Comparison of ENCODE assay signal across 8 cellular contexts in genomic region chr15:44735482-44736260, GRCh38. TPM values are rescaled to one million over a fixed set of nuclear protein-coding genes. Genes with fewer than 3 reads are reported as not detected.
A peak's percentile ranks its signal among the peaks of the same experiment; 100 is the strongest.
DNase-seq lines count a peak whose midpoint lies in the region; ATAC-seq and TF ChIP-seq lines count a peak whose summit lies in the region.

No MANE protein-coding gene starts in this region.

- H3K27ac Mint-ChIP-seq in WTC11, result no peak overlapping the region

- H3K4me3 Mint-ChIP-seq in WTC11, result no peak overlapping the region

- peaks cover 12% of the 10 kb centered on the region for H3K9me3 Mint-ChIP-seq in WTC11

- H3K4me1 ChIP-seq in left ventricle myocardium inferior, result peaks cover 38% of the 10 kb centered on the region
- peaks cover 5% of the 10 kb centered on the region for H3K4me1 ChIP-seq in testis

- peak; percentile 59 to 62 for DNase-seq in stimulated activated CD4-positive, alpha-beta T cell treated with anti-CD3 and anti-CD28 coated beads, Interleukin-2, amount 100 ng/mL, for 24 hours
- DNase-seq in stimulated activated CD4-positive, alpha-beta T cell treated with anti-CD3 and anti-CD28 coated beads, Interleukin-2, amount 100 ng/mL, for 48 hours, result no peak
- no peak for DNase-seq in WTC11 (ENCODE audit: low spot score)
- peak; percentile 34 for DNase-seq in left ventricle myocardium inferior
- DNase-seq in substantia nigra (lab: John Stamatoyannopoulos, UW), result peak in 1 of 49 donors; percentile 4
- DNase-seq in DMS153 (lab: John Stamatoyannopoulos, UW), result no peak
- no peak for DNase-seq in testis

- peaks cover 12% of the 10 kb centered on the region for H3K36me3 ChIP-seq in left ventricle myocardium inferior
- H3K36me3 ChIP-seq in testis (ENCODE audit: low read depth, missing control alignments), result no peaks in the 10 kb centered on the region

- H3K9me3 ChIP-seq in left ventricle myocardium inferior (replicated peaks) (no peaks in the 10 kb centered on the region), testis (no peaks in the 10 kb centered on the region)

- TF ChIP-seq POLR2A in testis (IDR thresholded peaks at IDR 0.05), result no peak

- peaks cover 6% of the 10 kb centered on the region for H3K27me3 Mint-ChIP-seq in WTC11 (ENCODE audit: low read depth)

- no peaks in the 10 kb centered on the region for H3K27me3 ChIP-seq in left ventricle myocardium inferior (ENCODE audit: low read depth)
- H3K27me3 ChIP-seq in testis, result no peaks in the 10 kb centered on the region

- CTCF ChIA-PET in WTC11 (lab: Charles Lee), result interaction anchor here (0.6 to 6.1 kb wide), 11 partner anchors 13 to 158 kb away, joined by 3 to 104 read pairs (median 4); partner anchors contain the start of genes B2M, PATL2 and SPG11

- peaks cover 3% of the 10 kb centered on the region; the same call in 1 of the 2 replicates for H3K36me3 Mint-ChIP-seq in WTC11

- POLR2A ChIA-PET in WTC11 (lab: Charles Lee), result interaction anchor here (0.6 kb wide), 1 partner anchor 72 kb away, joined by 3 read pairs; no protein-coding TSS in a partner anchor

- 64 to 65% methylated on average over 8 of the region's 8 CpGs for WGBS in testis, 2 donors

- intact Hi-C loops in left ventricle myocardium inferior (cut with micrococcal nuclease), result loop anchor here (5.0 kb wide), 1 partner anchor 73 kb away; the partner anchor contains the start of gene SPG11
- intact Hi-C loops in testis (cut with DNase I; ENCODE audit: low total_unique reads), result loop anchor here (5.0 kb wide), 1 partner anchor 73 kb away; the partner anchor contains the start of gene SPG11

- peak overlapping the region; percentile 72 for H3K27ac ChIP-seq in left ventricle myocardium inferior (replicated peaks)
- H3K27ac ChIP-seq in substantia nigra (ENCODE audit: low read depth, low read length, poor library complexity, severe bottlenecking), result peak overlapping the region; percentile 23
- H3K27ac ChIP-seq in testis, result peak overlapping the region in 1 of 2 donors; percentile 20

- no peak overlapping the region for H3K4me3 ChIP-seq in left ventricle myocardium inferior
- no peak overlapping the region for H3K4me3 ChIP-seq in testis

- peaks cover 8% of the 10 kb centered on the region for H3K4me1 Mint-ChIP-seq in WTC11

- no peak for TF ChIP-seq CTCF in WTC11 (IDR thresholded peaks at IDR 0.05)
- TF ChIP-seq CTCF in left ventricle myocardium inferior (IDR thresholded peaks at IDR 0.05; ENCODE audit: borderline replicate concordance), result no peak
- no peak for TF ChIP-seq CTCF in testis (IDR thresholded peaks at IDR 0.05)

- ATAC-seq in WTC11, result no peak; the same call in 1 of the 2 replicates
- ATAC-seq in GM18858 (IDR thresholded peaks at IDR 0.05; ENCODE audit: unreplicated experiment), result no peak

TF ChIP-seq in WTC11, 78 proteins besides CTCF, POLR2A, EP300 and RAD21:
- TF ChIP-seq PRDM15 (CRISPR knock-in tag; IDR thresholded peaks at IDR 0.05) (no peak), RELA (CRISPR knock-in tag; IDR thresholded peaks at IDR 0.05; ENCODE audit: borderline replicate concordance) (no peak), EMX1 (CRISPR knock-in tag; IDR thresholded peaks at IDR 0.05) (no peak), TCF7 (CRISPR knock-in tag; IDR thresholded peaks at IDR 0.05; ENCODE audit: low read depth) (no peak), MXD4 (CRISPR knock-in tag; IDR thresholded peaks at IDR 0.05; ENCODE audit: borderline replicate concordance) (no peak), ZNF512 (CRISPR knock-in tag; IDR thresholded peaks at IDR 0.05; ENCODE audit: borderline replicate concordance) (0 out of 2 replicates have a peak, but pooled peaks have one; percentile 62)

RNA-seq across cellular contexts. Expression of gene TRIM69, which starts 0.7 kb away (rescaled TPM):
- 9.9 to 11.3 TPM (median 10.4 TPM) in 3 replicates for total RNA-seq in WTC11 (2021)
- total RNA-seq in left ventricle myocardium inferior, result 57.6 TPM
- 10 to 100 TPM; 19.1 to 23.5 TPM for total RNA-seq in testis
- 120 TPM for polyA plus RNA-seq in testis (ENCODE audit: insufficient read depth, low read depth, low replicate concordance)

RNA-seq across cellular contexts. Expression of gene B2M, which starts 24.4 kb away (rescaled TPM):
- total RNA-seq in WTC11 (2021) (88.2 to 105 TPM (median 102 TPM) in 3 replicates), left ventricle myocardium inferior (1,128 TPM), testis (1,000 to 10,000 TPM in 1 of 2 donors, 100 to 1,000 TPM in 1; 439 to 1,401 TPM)
- 2,068 TPM for polyA plus RNA-seq in testis (ENCODE audit: insufficient read depth, low read depth, low replicate concordance)

RNA-seq across cellular contexts. Expression of gene PATL2, which starts 24.5 kb away (rescaled TPM):
- total RNA-seq in WTC11 (2021) (0.41 to 1.2 TPM (median 0.59 TPM) in 3 replicates), left ventricle myocardium inferior (3.7 TPM), testis (under 1 TPM; 0.62 to 0.87 TPM)
- polyA plus RNA-seq in testis (ENCODE audit: insufficient read depth, low read depth, low replicate concordance), result 0.76 TPM

Comparison
In these comparisons a context has a peak if more than half of its experiments do, and no peak if none do; other contexts are left out.
1. DNase-seq: peak in stimulated activated CD4-positive, alpha-beta T cell treated with anti-CD3 and anti-CD28 coated beads, Interleukin-2, amount 100 ng/mL, for 24 hours (2 of 2) and left ventricle myocardium inferior (single experiment); none in stimulated activated CD4-positive, alpha-beta T cell treated with anti-CD3 and anti-CD28 coated beads, Interleukin-2, amount 100 ng/mL, for 48 hours (0 of 2), WTC11 (single experiment), DMS153 (single experiment) and testis (single experiment).